25 cellular contexts compared by ENCODE assay signal in genomic region chr12:42585846-42586226, GRCh38. TPM values are rescaled to one million over a fixed set of nuclear protein-coding genes. Genes with fewer than 3 reads are reported as not detected.
A peak's percentile ranks its signal among the peaks of the same experiment; 100 is the strongest.
DNase-seq lines count a peak whose midpoint lies in the region; ATAC-seq, FAIRE-seq and TF ChIP-seq lines count a peak whose summit lies in the region.
"Had no signal": no experiment of that assay in that cellular context is flagged by ENCODE, and none has a peak within 500 bp of the region (broad histone marks: within the 10 kb centered on the region; RNA-seq: fewer than 3 reads in every experiment).

No MANE protein-coding gene starts in this region.

- H3K27me3 Mint-ChIP-seq in MCF 10A (ENCODE audit: insufficient read depth, unreplicated experiment) (no peaks in the 10 kb centered on the region), astrocyte (ENCODE audit: low read depth, unreplicated experiment) (no peaks in the 10 kb centered on the region), type B pancreatic cell (peaks cover 18% of the 10 kb centered on the region)

- H3K4me1 ChIP-seq in breast epithelium (peaks cover 0 to 7% of the 10 kb centered on the region in 2 donors), astrocyte (ENCODE audit: insufficient read depth, low read length) (peaks cover 38% of the 10 kb centered on the region), keratinocyte (ENCODE audit: control insufficient read depth, extremely low read depth, insufficient read depth, low read length) (peaks cover 36% of the 10 kb centered on the region)

- H3K9ac ChIP-seq in astrocyte (ENCODE audit: low read length) (no peak overlapping the region), keratinocyte (ENCODE audit: control insufficient read depth, extremely low read depth, insufficient read depth, low read length) (no peak overlapping the region)
- H3K9ac ChIP-seq: SK-N-SH had no signal

- H3K79me2 ChIP-seq in astrocyte (ENCODE audit: insufficient read depth, low read length), result peaks cover 93% of the 10 kb centered on the region
- H3K79me2 ChIP-seq in keratinocyte (ENCODE audit: control insufficient read depth, insufficient read depth, low read length), result peaks cover 14% of the 10 kb centered on the region

- H3K27me3 ChIP-seq in breast epithelium, result no peaks in the 10 kb centered on the region
- no peaks in the 10 kb centered on the region for H3K27me3 ChIP-seq in astrocyte (ENCODE audit: insufficient read depth, low read length)
- H3K27me3 ChIP-seq in keratinocyte (ENCODE audit: control insufficient read depth, extremely low read depth, insufficient read depth, low read length), result peaks cover 3% of the 10 kb centered on the region

- H3K27ac Mint-ChIP-seq in MCF 10A (ENCODE audit: low read depth, unreplicated experiment) (peak overlapping the region; percentile 44), astrocyte (ENCODE audit: unreplicated experiment) (no peak overlapping the region), type B pancreatic cell (no peak overlapping the region)
- H3K27ac Mint-ChIP-seq: activated CD4-positive, alpha-beta T cell treated with anti-CD3 and anti-CD28 coated beads for 36 hours; activated CD8-positive, alpha-beta memory T cell treated with anti-CD3 and anti-CD28 coated beads, Interleukin-2, amount 10 ng/mL, durations not matched to agents 7 days and 5 days; B cell; immature natural killer cell; naive thymus-derived CD4-positive, alpha-beta T cell; stimulated activated naive CD8-positive, alpha-beta T cell treated with anti-CD3 and anti-CD28 coated beads, Interleukin-15, amount 100 ng/mL, for 72 hours had no signal

- no peak for FAIRE-seq in astrocyte (lab: Jason Lieb, UNC)
- FAIRE-seq in keratinocyte (lab: Jason Lieb, UNC), result no peak
- FAIRE-seq: RCC 7860 had no signal

- DNase-seq in MCF 10A (ENCODE audit: unreplicated experiment) (no peak), breast epithelium (ENCODE audit: low spot score in 2 of 2) (no peak), astrocyte (ENCODE audit: low read depth) (no peak), keratinocyte (ENCODE audit: low read depth, low spot score) (no peak), type B pancreatic cell (ENCODE audit: extremely low spot score, unreplicated experiment) (no peak), HUDEP-2 (lab: John Stamatoyannopoulos, UW; ENCODE audit: unreplicated experiment in 76 of 76) (no peak)
- DNase-seq: 8988T; activated CD4-positive, alpha-beta T cell treated with anti-CD3 and anti-CD28 coated beads for 36 hours; activated CD8-positive, alpha-beta memory T cell treated with anti-CD3 and anti-CD28 coated beads, Interleukin-2, amount 10 ng/mL, durations not matched to agents 7 days and 5 days; activated effector memory CD4-positive, alpha-beta T cell treated with Interleukin-2 at 50 U/mL for 16 hours; caudate nucleus; glutamatergic neuron; immature natural killer cell; Karpas-422; naive thymus-derived CD4-positive, alpha-beta T cell; NCI-H1417 treated with DMSO at 0.1 percent for 48 hours; NCI-H774; SK-N-SH; stimulated activated naive CD8-positive, alpha-beta T cell treated with anti-CD3 and anti-CD28 coated beads, Interleukin-15, amount 100 ng/mL, for 72 hours; upper lobe of right lung had no signal

- H3K36me3 Mint-ChIP-seq in MCF 10A (ENCODE audit: insufficient read depth, unreplicated experiment) (peaks cover 7% of the 10 kb centered on the region), astrocyte (ENCODE audit: low read depth, unreplicated experiment) (peaks cover 5% of the 10 kb centered on the region), type B pancreatic cell (no peaks in the 10 kb centered on the region)
- H3K36me3 Mint-ChIP-seq: activated CD8-positive, alpha-beta memory T cell treated with anti-CD3 and anti-CD28 coated beads, Interleukin-2, amount 10 ng/mL, durations not matched to agents 7 days and 5 days had no signal

- H3K4me3 ChIP-seq in breast epithelium (no peak overlapping the region), astrocyte (ENCODE audit: insufficient read depth, low read depth, low read length) (peak overlapping the region; percentile 32), keratinocyte (ENCODE audit: control insufficient read depth in 2 of 3, extremely low read depth in 1 of 3, insufficient read depth in 2 of 3, low read depth in 1 of 3, low read length in 3 of 3) (no peak overlapping the region)
- H3K4me3 ChIP-seq: upper lobe of right lung had no signal

- H3K4me3 Mint-ChIP-seq in MCF 10A (ENCODE audit: unreplicated experiment) (no peak overlapping the region), astrocyte (ENCODE audit: unreplicated experiment) (peak overlapping the region; percentile 98), type B pancreatic cell (peak overlapping the region; percentile 48)
- H3K4me3 Mint-ChIP-seq: activated CD4-positive, alpha-beta T cell treated with anti-CD3 and anti-CD28 coated beads for 36 hours; activated CD8-positive, alpha-beta memory T cell treated with anti-CD3 and anti-CD28 coated beads, Interleukin-2, amount 10 ng/mL, durations not matched to agents 7 days and 5 days; B cell; immature natural killer cell; naive thymus-derived CD4-positive, alpha-beta T cell; stimulated activated naive CD8-positive, alpha-beta T cell treated with anti-CD3 and anti-CD28 coated beads, Interleukin-15, amount 100 ng/mL, for 72 hours had no signal

- POLR2A ChIA-PET in MCF 10A (lab: Yijun Ruan, JAX), result interaction anchor here (0.5 kb wide), 1 partner anchor 376 kb away, joined by 3 read pairs; no protein-coding TSS in a partner anchor

- H3K27ac ChIP-seq in breast epithelium (no peak overlapping the region), astrocyte (ENCODE audit: low read depth, low read length) (no peak overlapping the region), keratinocyte (ENCODE audit: control insufficient read depth, insufficient read depth, low read length) (no peak overlapping the region)
- H3K27ac ChIP-seq: upper lobe of right lung had no signal

- H3K4me1 Mint-ChIP-seq in MCF 10A (ENCODE audit: insufficient read depth, unreplicated experiment) (peaks cover 31% of the 10 kb centered on the region), astrocyte (ENCODE audit: low read depth, unreplicated experiment) (peaks cover 31% of the 10 kb centered on the region), type B pancreatic cell (ENCODE audit: unreplicated experiment) (peaks cover 36% of the 10 kb centered on the region)

- no peaks in the 10 kb centered on the region for H3K36me3 ChIP-seq in breast epithelium
- H3K36me3 ChIP-seq in astrocyte (ENCODE audit: insufficient read depth, low read length), result no peaks in the 10 kb centered on the region
- H3K36me3 ChIP-seq in keratinocyte (ENCODE audit: control insufficient read depth in 2 of 2, extremely low read depth in 1 of 2, insufficient read depth in 2 of 2, low read length in 2 of 2), result no peaks in the 10 kb centered on the region
- H3K36me3 ChIP-seq: upper lobe of right lung had no signal

- dilution Hi-C loops in keratinocyte (cut with MboI; ENCODE audit: extremely low pct_ligation_motif_present, low sequenced_read_pairs), result no loop called here

- no peak for TF ChIP-seq CTCF in MCF 10A (IDR thresholded peaks at IDR 0.05; ENCODE audit: unreplicated experiment)
- TF ChIP-seq CTCF in breast epithelium (IDR thresholded peaks at IDR 0.05), result no peak
- TF ChIP-seq CTCF in astrocyte (IDR thresholded peaks at IDR 0.05; ENCODE audit: insufficient read depth, low read depth, low read length), result no peak
- TF ChIP-seq CTCF in keratinocyte (optimal IDR thresholded peaks at IDR 0.05 in 1 of 3, IDR thresholded peaks at IDR 0.05 in 1 of 3, conservative IDR thresholded peaks at IDR 0.05 in 1 of 3; ENCODE audit: extremely low read depth in 1 of 3, insufficient read depth in 2 of 3, low read length in 3 of 3), result no peak
- no peak for TF ChIP-seq CTCF in type B pancreatic cell (conservative IDR thresholded peaks at IDR 0.05)

- H3K9me3 ChIP-seq in breast epithelium (no peaks in the 10 kb centered on the region), astrocyte (ENCODE audit: insufficient read depth, low read depth, low read length) (no peaks in the 10 kb centered on the region), keratinocyte (ENCODE audit: control insufficient read depth, low read depth, low read length) (no peaks in the 10 kb centered on the region)
- H3K9me3 ChIP-seq: SK-N-SH, upper lobe of right lung had no signal

- no peak for TF ChIP-seq POLR2A in breast epithelium (IDR thresholded peaks at IDR 0.05)

- no peaks in the 10 kb centered on the region for H3K9me1 ChIP-seq in keratinocyte (ENCODE audit: control insufficient read depth, extremely low read depth, insufficient read depth, low read length)

- H3K4me2 ChIP-seq in astrocyte (ENCODE audit: low read length) (peak overlapping the region; percentile 88), keratinocyte (ENCODE audit: control insufficient read depth, extremely low read depth, insufficient read depth, low read depth, low read length) (peak overlapping the region; percentile 67)
- H3K4me2 ChIP-seq: SK-N-SH had no signal

- BruUV-seq in MCF 10A (replicated peaks; lab: Mats Ljungman, UMichigan), result no TSS peak

- intact Hi-C loops in MCF 10A (cut with micrococcal nuclease) (loop anchor here (5.0 to 10.0 kb wide), 3 partner anchors 104 to 219 kb away; no protein-coding TSS in a partner anchor), breast epithelium (cut with DNase I; ENCODE audit: low total_unique reads) (no loop called here)

- H3K9me3 Mint-ChIP-seq in MCF 10A (ENCODE audit: unreplicated experiment), result no peaks in the 10 kb centered on the region
- no peaks in the 10 kb centered on the region for H3K9me3 Mint-ChIP-seq in astrocyte (ENCODE audit: unreplicated experiment)
- no peaks in the 10 kb centered on the region for H3K9me3 Mint-ChIP-seq in type B pancreatic cell
- H3K9me3 Mint-ChIP-seq: stimulated activated naive CD8-positive, alpha-beta T cell treated with anti-CD3 and anti-CD28 coated beads, Interleukin-15, amount 100 ng/mL, for 72 hours had no signal

- H4K20me1 ChIP-seq in astrocyte (ENCODE audit: insufficient read depth, low read length), result peaks cover 75% of the 10 kb centered on the region
- no peaks in the 10 kb centered on the region for H4K20me1 ChIP-seq in keratinocyte (ENCODE audit: control insufficient read depth, extremely low read depth, insufficient read depth, low read length)

- ATAC-seq in HG02763 (IDR thresholded peaks at IDR 0.05; ENCODE audit: unreplicated experiment) (no peak), HG02852 (IDR thresholded peaks at IDR 0.05; ENCODE audit: unreplicated experiment) (no peak)
- ATAC-seq: activated CD4-positive, alpha-beta T cell treated with anti-CD3 and anti-CD28 coated beads for 36 hours; activated CD8-positive, alpha-beta memory T cell treated with anti-CD3 and anti-CD28 coated beads, Interleukin-2, amount 10 ng/mL, durations not matched to agents 7 days and 5 days; esophagus mucosa; naive thymus-derived CD4-positive, alpha-beta T cell; stimulated activated naive CD8-positive, alpha-beta T cell treated with anti-CD3 and anti-CD28 coated beads, Interleukin-15, amount 100 ng/mL, for 72 hours; upper lobe of right lung had no signal

- no peak overlapping the region for H2AFZ ChIP-seq in astrocyte (ENCODE audit: low read depth, low read length)
- H2AFZ ChIP-seq in keratinocyte (ENCODE audit: control insufficient read depth, low read length), result no peak overlapping the region

- CTCF ChIA-PET in MCF 10A (lab: Yijun Ruan, JAX), result interaction anchor here (0.6 to 7.7 kb wide), 10 partner anchors 12 to 792 kb away, joined by 3 to 46 read pairs (median 4); no protein-coding TSS in a partner anchor

RNA-seq across cellular contexts. Expression of gene PRICKLE1, which starts 3.7 kb away (rescaled TPM):
- total RNA-seq in MCF 10A (2022) (7.9 and 14.1 TPM in 2 replicates), breast epithelium (1 to 10 TPM; 6.4 to 9.4 (median 9.2) TPM), astrocyte (34.9 and 39.5 TPM in 2 replicates), type B pancreatic cell (ENCODE audit: low replicate concordance) (11.7 and 28.7 TPM in 2 replicates)
- 2.0 to 7.6 TPM (median 3.5 TPM) in 3 replicates for polyA plus RNA-seq in keratinocyte
- polyA plus RNA-seq in keratinocyte (2011; ENCODE audit: low read depth), result 1.4 TPM
- 1.8 and 2.7 TPM in 2 replicates for polyA plus RNA-seq in keratinocyte (2011; cell fraction: cytosol; rRNA removed)
- 5.7 and 6.5 TPM in 2 replicates for polyA plus RNA-seq in keratinocyte (2011; cell fraction: nucleus; rRNA removed)
- polyA plus RNA-seq in keratinocyte (2012; ENCODE audit: low replicate concordance), result 1.9 and 7.3 TPM in 2 replicates
- polyA minus RNA-seq in keratinocyte, result 9.0 to 11.5 TPM (median 9.3 TPM) in 3 replicates
- 7.3 TPM for polyA minus RNA-seq in keratinocyte (2011; cell fraction: cytosol; rRNA and poly(A)+ RNA removed)
- 9.5 and 16.5 TPM in 2 replicates for polyA minus RNA-seq in keratinocyte (2011; cell fraction: nucleus; rRNA and poly(A)+ RNA removed)
- polyA plus RNA-seq: naive thymus-derived CD4-positive, alpha-beta T cell had no signal
